Comparison of ENCODE assay signal across 9 cellular contexts in genomic region chr14:49401373-49401772, GRCh38.
"Had no signal": no experiment of that assay in that cellular context is flagged by ENCODE, and none has a peak within 500 bp of the region (broad histone marks: within the 10 kb centered on the region; RNA-seq: fewer than 3 reads in every experiment).

No MANE protein-coding gene starts in this region.

- H3K27ac ChIP-seq: GM23248 had no signal

- DNase-seq: GM23248, GOT3, H7, H9, HCEC 1CT, HFFc6 had no signal

- H3K4me3 ChIP-seq: GM23248, GM23338, HAP-1 had no signal

- H3K9me3 ChIP-seq: HAP-1 had no signal

- H3K36me3 ChIP-seq: HAP-1 had no signal

- ATAC-seq: GM23338, HCT116 had no signal

- H3K4me1 ChIP-seq: HAP-1 had no signal
